1 cellular context compared by ENCODE assay signal in genomic region chr2:3971313-3972192, GRCh38.
TF ChIP-seq lines count a peak whose summit lies in the region.

No MANE protein-coding gene starts in this region.

TF ChIP-seq in HEK293, 187 proteins besides CTCF, POLR2A, EP300 and RAD21 (continued from another document):
- peak; percentile 72; the same call in 1 of the 2 replicates for TF ChIP-seq ZSCAN4 (tag by site-specific recombination; IDR thresholded peaks at IDR 0.05)
- no peak for TF ChIP-seq ZNF174 (tag by site-specific recombination; IDR thresholded peaks at IDR 0.05)
- TF ChIP-seq ZBTB17 (tag by site-specific recombination; IDR thresholded peaks at IDR 0.05) = no peak
- no peak for TF ChIP-seq ZNF350 (tag by site-specific recombination; IDR thresholded peaks at IDR 0.05)
